In genomic region chr16:58732545-58733247, GRCh38 we compare ENCODE assay signal across 1 cellular context.
TF ChIP-seq lines count a peak whose summit lies in the region.

No MANE protein-coding gene starts in this region.

TF ChIP-seq in WTC11, 78 proteins besides CTCF, POLR2A, EP300 and RAD21 (continued from another document):
- TF ChIP-seq ATF2 (CRISPR knock-in tag; IDR thresholded peaks at IDR 0.05; ENCODE audit: borderline replicate concordance, low read depth) (no peak), ZNF532 (CRISPR knock-in tag; IDR thresholded peaks at IDR 0.05; ENCODE audit: borderline replicate concordance) (no peak), ATF3 (CRISPR knock-in tag; conservative IDR thresholded peaks at IDR 0.05) (no peak)
TF ChIP-seq in WTC11: peak in this region for 0.
